27 cellular contexts compared by ENCODE assay signal in the genomic region with DNA sequence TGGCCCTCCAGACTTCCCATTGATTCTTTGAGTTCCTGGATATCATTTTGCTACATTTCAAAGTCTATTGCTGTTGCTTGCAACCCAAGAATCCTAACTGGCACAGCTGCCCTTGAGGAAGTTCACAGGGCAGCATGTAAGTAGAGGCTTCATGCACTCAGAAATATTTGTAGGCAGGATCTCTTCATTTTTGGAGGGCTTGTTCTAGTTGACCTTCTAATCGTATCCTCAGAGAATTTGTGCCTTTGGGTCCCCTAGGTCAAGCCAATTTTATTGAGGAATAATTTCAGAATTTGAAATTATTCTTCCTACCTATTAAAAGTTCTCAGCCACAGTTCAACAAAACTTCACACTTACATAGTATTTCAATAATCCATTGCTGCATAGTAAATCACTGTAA.
"Had no signal": no experiment of that assay in that cellular context is flagged by ENCODE, and none has a peak within 500 bp of the region (broad histone marks: within the 10 kb centered on the region; RNA-seq: fewer than 3 reads in every experiment).

No MANE protein-coding gene starts in this region.

- H3K27ac ChIP-seq: epithelial cell of prostate, esophagus squamous epithelium, lower lobe of right lung, tibial nerve, WERI-Rb-1 had no signal

- H3K27me3 Mint-ChIP-seq: activated CD4-positive, alpha-beta T cell treated with anti-CD3 and anti-CD28 coated beads, Interleukin-2, amount 10 ng/mL, durations not matched to agents 7 days and 5 days; activated CD8-positive, alpha-beta T cell treated with anti-CD3 and anti-CD28 coated beads for 36 hours; natural killer cell treated with Interleukin-12 subunit alpha and Interleukin-12 subunit beta and Interleukin-15 and Interleukin-18, amount 100 ng/mL, for 72 hours had no signal

- H3K27me3 ChIP-seq: esophagus squamous epithelium, heart right ventricle, tibial nerve had no signal

- H3K9me3 Mint-ChIP-seq: activated CD4-positive, alpha-beta T cell treated with anti-CD3 and anti-CD28 coated beads, Interleukin-2, amount 10 ng/mL, durations not matched to agents 7 days and 5 days; activated T-helper 1 cell treated with anti-CD3 and anti-CD28 coated beads, Interleukin-12 subunit alpha, Interleukin-12 subunit beta, Interleukin-2, Interleukin-4 antibody, amounts not matched to agents 30 ng/mL and 10 ng/mL and 1 ng/mL, durations not matched to agents 14 hours and 24 hours and 36 hours; natural killer cell treated with Interleukin-12 subunit alpha and Interleukin-12 subunit beta and Interleukin-15 and Interleukin-18, amount 100 ng/mL, for 72 hours had no signal

- H3K27ac Mint-ChIP-seq: activated CD4-positive, alpha-beta T cell treated with anti-CD3 and anti-CD28 coated beads, Interleukin-2, amount 10 ng/mL, durations not matched to agents 7 days and 5 days had no signal

- DNase-seq: activated CD4-positive, alpha-beta T cell treated with anti-CD3 and anti-CD28 coated beads, Interleukin-2, amount 10 ng/mL, durations not matched to agents 7 days and 5 days; activated CD4-positive, CD25-positive, alpha-beta regulatory T cell treated with anti-CD3 and anti-CD28 coated beads, Interleukin-2, amount 50 U/mL, for 72 hours; activated CD8-positive, alpha-beta T cell treated with anti-CD3 and anti-CD28 coated beads for 36 hours; activated gamma-delta T cell; activated naive CD4-positive, alpha-beta T cell treated with anti-CD3 and anti-CD28 coated beads, Interleukin-2, amount 50 U/mL, for 16 hours; anterior cingulate cortex; effector CD8-positive, alpha-beta T cell; esophagus squamous epithelium; foreskin melanocyte; heart right ventricle; lower lobe of right lung; mesendoderm; posterior cingulate gyrus; right cardiac atrium; stimulated activated CD4-positive, alpha-beta T cell treated with anti-CD3 and anti-CD28 coated beads, Interleukin-15, amount 100 ng/mL, for 24 hours; stimulated activated CD4-positive, alpha-beta T cell treated with anti-CD3 and anti-CD28 coated beads, Interleukin-2, amount 100 ng/mL, for 24 hours; stimulated activated naive CD4-positive, alpha-beta T cell; T-helper 9 cell; WERI-Rb-1 had no signal

- H3K36me3 ChIP-seq: esophagus squamous epithelium, heart right ventricle, lower lobe of right lung, tibial nerve, WERI-Rb-1 had no signal

- H3K4me3 ChIP-seq: esophagus squamous epithelium, heart right ventricle, lower lobe of right lung, tibial nerve had no signal

- H3K36me3 Mint-ChIP-seq: natural killer cell treated with Interleukin-12 subunit alpha and Interleukin-12 subunit beta and Interleukin-15 and Interleukin-18, amount 100 ng/mL, for 72 hours had no signal

- ATAC-seq: activated CD8-positive, alpha-beta T cell treated with anti-CD3 and anti-CD28 coated beads for 36 hours; heart right ventricle; lower lobe of right lung; natural killer cell treated with Interleukin-12 subunit alpha and Interleukin-12 subunit beta and Interleukin-15 and Interleukin-18, amount 100 ng/mL, for 72 hours; right cardiac atrium; SK-N-SH treated with all-trans-retinoic acid at 6 μM for 48 hours had no signal

- H3K4me3 Mint-ChIP-seq: activated CD4-positive, alpha-beta T cell treated with anti-CD3 and anti-CD28 coated beads, Interleukin-2, amount 10 ng/mL, durations not matched to agents 7 days and 5 days; activated CD8-positive, alpha-beta T cell treated with anti-CD3 and anti-CD28 coated beads for 36 hours; activated T-helper 1 cell treated with anti-CD3 and anti-CD28 coated beads, Interleukin-12 subunit alpha, Interleukin-12 subunit beta, Interleukin-2, Interleukin-4 antibody, amounts not matched to agents 30 ng/mL and 10 ng/mL and 1 ng/mL, durations not matched to agents 14 hours and 24 hours and 36 hours; natural killer cell treated with Interleukin-12 subunit alpha and Interleukin-12 subunit beta and Interleukin-15 and Interleukin-18, amount 100 ng/mL, for 72 hours had no signal

- H3K9me3 ChIP-seq: esophagus squamous epithelium, lower lobe of right lung, tibial nerve had no signal

- FAIRE-seq: bronchial epithelial cell, colon, endometrium had no signal
